2 cellular contexts compared by ENCODE assay signal in genomic region chr12:6468283-6468575, GRCh38.
TF ChIP-seq lines count a peak whose summit lies in the region.

No MANE protein-coding gene starts in this region.

TF ChIP-seq in SK-N-SH, 30 proteins besides CTCF, POLR2A, EP300 and RAD21:
- TF ChIP-seq POLR2AphosphoS5 (IDR thresholded peaks at IDR 0.05; ENCODE audit: low read depth, low read length) = no peak
- TF ChIP-seq SIN3A (IDR thresholded peaks at IDR 0.05; ENCODE audit: borderline replicate concordance, low read depth, low read length) = no peak
- TF ChIP-seq NFIC (IDR thresholded peaks at IDR 0.05; ENCODE audit: borderline replicate concordance) = no peak
- no peak for TF ChIP-seq JUND (IDR thresholded peaks at IDR 0.05)
- no peak for TF ChIP-seq RCOR1 (IDR thresholded peaks at IDR 0.05; ENCODE audit: low read length)
- TF ChIP-seq FOXM1 (IDR thresholded peaks at IDR 0.05; ENCODE audit: low read depth) = no peak
- TF ChIP-seq FOSL2 (IDR thresholded peaks at IDR 0.05; ENCODE audit: borderline replicate concordance, low read depth) = no peak
- no peak for TF ChIP-seq TAF1 (IDR thresholded peaks at IDR 0.05; ENCODE audit: borderline replicate concordance, low read depth, low read length)
- TF ChIP-seq GABPA (IDR thresholded peaks at IDR 0.05; ENCODE audit: low read depth) = no peak
- no peak for TF ChIP-seq GATA2 (CRISPR knock-in tag; IDR thresholded peaks at IDR 0.05)
- no peak for TF ChIP-seq USF1 (IDR thresholded peaks at IDR 0.05; ENCODE audit: borderline replicate concordance, low read depth)
- no peak for TF ChIP-seq EZH2phosphoT487 (IDR thresholded peaks at IDR 0.05; ENCODE audit: borderline replicate concordance, low read depth)
- no peak for TF ChIP-seq TCF12 (IDR thresholded peaks at IDR 0.05)
- TF ChIP-seq USF2 (IDR thresholded peaks at IDR 0.05; ENCODE audit: borderline replicate concordance, low read depth, low read length) = no peak
- no peak for TF ChIP-seq TEAD4 (IDR thresholded peaks at IDR 0.05; ENCODE audit: borderline replicate concordance, insufficient read depth)
- no peak for TF ChIP-seq NRF1 (IDR thresholded peaks at IDR 0.05; ENCODE audit: low read depth, low read length)
- no peak for TF ChIP-seq FOXJ3 (CRISPR knock-in tag; IDR thresholded peaks at IDR 0.05)
- TF ChIP-seq PBX3 (IDR thresholded peaks at IDR 0.05) = no peak
- TF ChIP-seq IRF3 (IDR thresholded peaks at IDR 0.05; ENCODE audit: low read depth, low read length) = no peak
TF ChIP-seq in SK-N-SH: peak in this region for 0.

TF ChIP-seq in SK-N-SH treated with all-trans-retinoic acid at 6 μM for 48 hours, 23 proteins besides CTCF, POLR2A, EP300 and RAD21:
- TF ChIP-seq BACH2 (CRISPR knock-in tag; IDR thresholded peaks at IDR 0.05; ENCODE audit: borderline replicate concordance) (no peak), OSR1 (CRISPR knock-in tag; IDR thresholded peaks at IDR 0.05) (no peak), TSHZ2 (CRISPR knock-in tag; IDR thresholded peaks at IDR 0.05) (no peak), PPARA (CRISPR knock-in tag; IDR thresholded peaks at IDR 0.05; ENCODE audit: borderline replicate concordance) (no peak), CSRNP3 (CRISPR knock-in tag; IDR thresholded peaks at IDR 0.05) (no peak), ZNF70 (CRISPR knock-in tag; IDR thresholded peaks at IDR 0.05) (no peak), TCF4 (CRISPR knock-in tag; IDR thresholded peaks at IDR 0.05; ENCODE audit: borderline replicate concordance) (no peak), TOX (CRISPR knock-in tag; IDR thresholded peaks at IDR 0.05; ENCODE audit: borderline replicate concordance) (no peak), SNAI2 (CRISPR knock-in tag; IDR thresholded peaks at IDR 0.05) (no peak), ISL1 (CRISPR knock-in tag; IDR thresholded peaks at IDR 0.05) (no peak), GLIS3 (CRISPR knock-in tag; IDR thresholded peaks at IDR 0.05) (no peak), ARNTL (CRISPR knock-in tag; IDR thresholded peaks at IDR 0.05; ENCODE audit: borderline replicate concordance, low read depth) (no peak), POU6F1 (CRISPR knock-in tag; IDR thresholded peaks at IDR 0.05; ENCODE audit: borderline replicate concordance, low read depth) (no peak), PATZ1 (CRISPR knock-in tag; IDR thresholded peaks at IDR 0.05; ENCODE audit: borderline replicate concordance) (no peak)
